Comparison of ENCODE assay signal across 8 cellular contexts in the genomic region with DNA sequence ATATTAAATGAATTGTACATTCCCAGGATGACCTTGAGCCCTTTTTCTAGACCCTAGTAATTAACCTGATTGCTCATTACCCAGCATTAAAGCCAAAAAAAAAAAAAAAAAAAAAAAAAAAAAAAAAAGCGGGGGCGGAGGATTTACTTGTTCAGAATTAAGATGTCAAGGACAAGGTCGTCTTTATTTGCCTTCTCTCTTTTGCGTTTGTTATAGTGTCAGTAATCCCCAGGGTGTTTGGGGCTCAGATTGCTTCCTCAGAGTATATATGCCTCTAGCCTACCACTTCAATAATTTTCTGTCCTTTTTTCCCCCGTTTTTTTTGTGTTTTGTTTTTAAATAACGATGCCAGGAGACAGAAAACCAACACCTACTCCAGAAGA.
DNase-seq lines count a peak whose midpoint lies in the region; ATAC-seq and TF ChIP-seq lines count a peak whose summit lies in the region.

No MANE protein-coding gene starts in this region.

- no peaks in the 10 kb centered on the region for H3K9me3 Mint-ChIP-seq in T-helper 2 cell treated with Interferon-gamma antibody and Interleukin-4, amounts not matched to agents 5 μg/mL and 100 μg/mL, for 36 hours

- H3K27ac ChIP-seq in left lung: peak overlapping the region; percentile 51 to 57

- H3K27ac Mint-ChIP-seq in T-helper 2 cell treated with Interferon-gamma antibody and Interleukin-4, amounts not matched to agents 5 μg/mL and 100 μg/mL, for 36 hours: peak overlapping the region; percentile 83

- H3K27me3 Mint-ChIP-seq in T-helper 2 cell treated with Interferon-gamma antibody and Interleukin-4, amounts not matched to agents 5 μg/mL and 100 μg/mL, for 36 hours (ENCODE audit: low read depth): no peaks in the 10 kb centered on the region

- H3K27me3 ChIP-seq in left lung: no peaks in the 10 kb centered on the region

- peaks cover 42% of the 10 kb centered on the region for H3K4me1 Mint-ChIP-seq in T-helper 2 cell treated with Interferon-gamma antibody and Interleukin-4, amounts not matched to agents 5 μg/mL and 100 μg/mL, for 36 hours (ENCODE audit: low read depth)

- H3K9me3 ChIP-seq in left lung: no peaks in the 10 kb centered on the region

- ATAC-seq in HG02623 (IDR thresholded peaks at IDR 0.05; ENCODE audit: unreplicated experiment) (peak; percentile 32), left lung (no peak)

- intact Hi-C loops in left lung (cut with DNase I): no loop called here

- no peak overlapping the region for H3K4me3 ChIP-seq in left lung

- peak overlapping the region; percentile 80 for H3K4me3 Mint-ChIP-seq in T-helper 2 cell treated with Interferon-gamma antibody and Interleukin-4, amounts not matched to agents 5 μg/mL and 100 μg/mL, for 36 hours

- no peak for DNase-seq in T-helper 2 cell treated with Interferon-gamma antibody and Interleukin-4, amounts not matched to agents 5 μg/mL and 100 μg/mL, for 36 hours (ENCODE audit: low spot score)
- DNase-seq in T-helper 2 cell: no peak
- peak; percentile 58 for DNase-seq in NCI-H748 treated with DMSO at 0.1 percent for 48 hours (lab: John Stamatoyannopoulos, UW)
- DNase-seq in left lung: no peak
- DNase-seq in AG08395 (ENCODE audit: low spot score): no peak
- no peak for DNase-seq in NOMO-1 treated with DMSO at 0.1 percent for 48 hours (lab: John Stamatoyannopoulos, UW; ENCODE audit: unreplicated experiment)
- DNase-seq in NCI-H2196 treated with DMSO at 0.1 percent for 48 hours (lab: John Stamatoyannopoulos, UW; ENCODE audit: unreplicated experiment): no peak

- peaks cover 28 to 52% of the 10 kb centered on the region in 2 donors for H3K4me1 ChIP-seq in left lung

- no peaks in the 10 kb centered on the region for H3K36me3 ChIP-seq in left lung

- TF ChIP-seq CTCF in left lung (IDR thresholded peaks at IDR 0.05): no peak

- peaks cover 7% of the 10 kb centered on the region for H3K36me3 Mint-ChIP-seq in T-helper 2 cell treated with Interferon-gamma antibody and Interleukin-4, amounts not matched to agents 5 μg/mL and 100 μg/mL, for 36 hours (ENCODE audit: low read depth)
